Comparison of ENCODE assay signal across 12 cellular contexts in genomic region chr11:10762185-10762584, GRCh38.
A peak's percentile ranks its signal among the peaks of the same experiment; 100 is the strongest.
DNase-seq lines count a peak whose midpoint lies in the region; ATAC-seq lines count a peak whose summit lies in the region.
"Had no signal": no experiment of that assay in that cellular context is flagged by ENCODE, and none has a peak within 500 bp of the region (broad histone marks: within the 10 kb centered on the region; RNA-seq: fewer than 3 reads in every experiment).

No MANE protein-coding gene starts in this region.

- peak; percentile 81 for ATAC-seq in GM18517 (IDR thresholded peaks at IDR 0.05; ENCODE audit: unreplicated experiment)
- peak; percentile 74 for ATAC-seq in GM21526 (IDR thresholded peaks at IDR 0.05; ENCODE audit: low FRiP score, unreplicated experiment)
- ATAC-seq in HG03175 (IDR thresholded peaks at IDR 0.05; ENCODE audit: unreplicated experiment): peak; percentile 81
- ATAC-seq: stimulated activated naive CD8-positive, alpha-beta T cell treated with anti-CD3 and anti-CD28 coated beads, Interleukin-15, Interleukin-2, amounts not matched to agents 100 U/mL and 50 U/mL, for 24 hours had no signal

- peak; percentile 41 for DNase-seq in SKM-1 treated with dmso at 0.1 percent for 144 hours (lab: John Stamatoyannopoulos, UW; ENCODE audit: unreplicated experiment)
- DNase-seq in NCI-H526 treated with DMSO at 0.1 percent for 48 hours (lab: John Stamatoyannopoulos, UW): no peak
- no peak for DNase-seq in DMS79 (lab: John Stamatoyannopoulos, UW)
- DNase-seq in NCI-H2029 treated with DMSO at 0.1 percent for 48 hours (lab: John Stamatoyannopoulos, UW): no peak
- DNase-seq in SIG-M5 treated with dmso at 0.1 percent for 504 hours (lab: John Stamatoyannopoulos, UW; ENCODE audit: unreplicated experiment): no peak
- DNase-seq: activated T-cell treated with anti-CD3 and anti-CD28 coated beads, Interleukin-2, amount 50 U/mL, for 48 hours; midbrain; stimulated activated naive CD8-positive, alpha-beta T cell treated with anti-CD3 and anti-CD28 coated beads, Interleukin-15, Interleukin-2, amounts not matched to agents 100 U/mL and 50 U/mL, for 24 hours; SW 1271 had no signal
